In genomic region chr14:89303452-89304435, GRCh38 we compare ENCODE assay signal across 9 cellular contexts.
DNase-seq lines count a peak whose midpoint lies in the region; ATAC-seq and TF ChIP-seq lines count a peak whose summit lies in the region.
"Had no signal": no experiment of that assay in that cellular context is flagged by ENCODE, and none has a peak within 500 bp of the region (broad histone marks: within the 10 kb centered on the region; RNA-seq: fewer than 3 reads in every experiment).

No MANE protein-coding gene starts in this region.

- H4K20me1 ChIP-seq in GM23338 (replicated peaks; ENCODE audit: insufficient read depth), result no peaks in the 10 kb centered on the region; the same call in 1 of the 2 replicates
- H4K20me1 ChIP-seq in KMS-11 (ENCODE audit: insufficient read depth), result no peaks in the 10 kb centered on the region

- no peak overlapping the region for H3K23ac ChIP-seq in mesendoderm (ENCODE audit: low read length)

- no peak overlapping the region for H2BK5ac ChIP-seq in mesendoderm (ENCODE audit: low read length)

- no peaks in the 10 kb centered on the region for H3K27me3 ChIP-seq in GM23338 (ENCODE audit: insufficient read depth)
- H3K27me3 ChIP-seq in KMS-11 (ENCODE audit: insufficient read depth, low read depth), result no peaks in the 10 kb centered on the region
- no peaks in the 10 kb centered on the region for H3K27me3 ChIP-seq in SJSA1 (replicated peaks)
- H3K27me3 ChIP-seq in mesendoderm (ENCODE audit: insufficient read depth, low read length, poor library complexity), result no peaks in the 10 kb centered on the region
- H3K27me3 ChIP-seq in thyroid gland, result no peaks in the 10 kb centered on the region

- H4K5ac ChIP-seq in mesendoderm (ENCODE audit: low read length), result no peak overlapping the region

- TF ChIP-seq CTCF in GM23338 (conservative IDR thresholded peaks at IDR 0.05; ENCODE audit: low read depth in 2 of 2) (no peak), KMS-11 (conservative IDR thresholded peaks at IDR 0.05; ENCODE audit: low read depth, low read length) (no peak), thyroid gland (IDR thresholded peaks at IDR 0.05) (no peak)

- H3K27ac ChIP-seq in GM23338 (ENCODE audit: low read depth) (peak overlapping the region; percentile 71), KMS-11 (peak overlapping the region; percentile 81), SJSA1 (peak overlapping the region; percentile 90), mesendoderm (ENCODE audit: low read depth, low read length) (no peak overlapping the region), thyroid gland (peak overlapping the region; percentile 78 to 83 (median 83))
- H3K27ac ChIP-seq: 22Rv1 had no signal

- intact Hi-C loops in thyroid gland (cut with DNase I), result no loop called here

- peaks cover 63% of the 10 kb centered on the region for H3K4me1 ChIP-seq in GM23338 (ENCODE audit: insufficient read depth)
- peaks cover 34% of the 10 kb centered on the region for H3K4me1 ChIP-seq in KMS-11 (ENCODE audit: low read depth, poor library complexity, severe bottlenecking)
- H3K4me1 ChIP-seq in SJSA1 (replicated peaks), result peaks cover 43% of the 10 kb centered on the region
- peaks cover 7% of the 10 kb centered on the region for H3K4me1 ChIP-seq in mesendoderm (ENCODE audit: control insufficient read depth, low read depth, low read length)
- peaks cover 21 to 34% of the 10 kb centered on the region in 2 donors for H3K4me1 ChIP-seq in thyroid gland

- WGBS in mesendoderm (ENCODE audit: extremely low coverage, insufficient coverage, low lambda C conversion rate), result no CpG with 5 or more reads among the region's 14 CpGs
- WGBS in thyroid gland, 2 donors, result 23 to 24% methylated on average over 14 of the region's 14 CpGs

- H3K4ac ChIP-seq in mesendoderm (ENCODE audit: low read depth, low read length), result no peak overlapping the region

- peaks cover 65% of the 10 kb centered on the region for H3K36me3 Mint-ChIP-seq in GM23338 (ENCODE audit: low read depth)
- H3K36me3 Mint-ChIP-seq in effector memory CD8-positive, alpha-beta T cell (ENCODE audit: insufficient read depth), result peaks cover 10% of the 10 kb centered on the region

- H3K9me3 Mint-ChIP-seq in GM23338, result peaks cover 2% of the 10 kb centered on the region; the same call in 1 of the 3 replicates
- H3K9me3 Mint-ChIP-seq in effector memory CD8-positive, alpha-beta T cell, result no peaks in the 10 kb centered on the region

- H3K9ac ChIP-seq in KMS-11 (peak overlapping the region; percentile 47; the same call in 1 of the 2 replicates), mesendoderm (ENCODE audit: low read length) (no peak overlapping the region)

- H3K4me3 Mint-ChIP-seq in GM23338, result no peak overlapping the region
- H3K4me3 Mint-ChIP-seq in effector memory CD8-positive, alpha-beta T cell, result no peak overlapping the region

- H2BK15ac ChIP-seq in mesendoderm (replicated peaks; ENCODE audit: low read depth), result no peak overlapping the region

- no peak for TF ChIP-seq POLR2A in thyroid gland (IDR thresholded peaks at IDR 0.05)

- H3K79me2 ChIP-seq in GM23338 (replicated peaks; ENCODE audit: insufficient read depth) (peaks cover 98% of the 10 kb centered on the region), KMS-11 (ENCODE audit: insufficient read depth, low read depth) (no peaks in the 10 kb centered on the region), mesendoderm (ENCODE audit: control insufficient read depth, insufficient read depth, low read length) (peaks cover 12% of the 10 kb centered on the region)

- H3K4me1 Mint-ChIP-seq in GM23338, result peaks cover 72% of the 10 kb centered on the region
- H3K4me1 Mint-ChIP-seq in effector memory CD8-positive, alpha-beta T cell (ENCODE audit: low read depth in 2 of 2), result peaks cover 38 to 42% of the 10 kb centered on the region in 2 donors

- H3K4me2 ChIP-seq in GM23338 (peak overlapping the region; percentile 42; the same call in 1 of the 2 replicates), KMS-11 (peak overlapping the region; percentile 80), mesendoderm (ENCODE audit: low read length) (no peak overlapping the region)

- H3K36me3 ChIP-seq in GM23338 (ENCODE audit: insufficient read depth) (no peaks in the 10 kb centered on the region), KMS-11 (ENCODE audit: insufficient read depth) (no peaks in the 10 kb centered on the region), SJSA1 (no peaks in the 10 kb centered on the region), mesendoderm (ENCODE audit: control insufficient read depth, insufficient read depth, low read length) (no peaks in the 10 kb centered on the region), thyroid gland (no peaks in the 10 kb centered on the region)

- H3K4me3 ChIP-seq in GM23338 (no peak overlapping the region), KMS-11 (IDR thresholded peaks at IDR 0.05; ENCODE audit: insufficient read depth, low read depth, low read length) (no peak overlapping the region), SJSA1 (peak overlapping the region; percentile 13), mesendoderm (ENCODE audit: low read length) (no peak overlapping the region), thyroid gland (replicated peaks in 1 of 3) (peak overlapping the region in 1 of 3 donors; percentile 7)

- DNase-seq in DMS 273 (lab: John Stamatoyannopoulos, UW; ENCODE audit: unreplicated experiment), result peak; percentile 15
- no peak for DNase-seq in DMS 273 treated with DMSO at 0.1 percent for 48 hours (lab: John Stamatoyannopoulos, UW)
- no peak for DNase-seq in GM23338 (ENCODE audit: low spot score)
- DNase-seq in SJSA1 (ENCODE audit: low read depth in 1 of 2, low spot score in 2 of 2), result peak; percentile 60 to 67
- no peak for DNase-seq in effector memory CD8-positive, alpha-beta T cell
- DNase-seq in mesendoderm, result peak; percentile 80
- peak; percentile 52 to 63 for DNase-seq in thyroid gland

- H3K27ac Mint-ChIP-seq in GM23338, result peak overlapping the region; percentile 89
- H3K27ac Mint-ChIP-seq in effector memory CD8-positive, alpha-beta T cell, result peak overlapping the region; percentile 52 to 83

- no peak overlapping the region for H2BK120ac ChIP-seq in mesendoderm (ENCODE audit: low read depth, low read length)

- H3K18ac ChIP-seq in mesendoderm (ENCODE audit: low read length), result no peak overlapping the region

- no peak; the same call in 2 of the 3 replicates for ATAC-seq in GM23338
- peak; percentile 53 for ATAC-seq in effector memory CD8-positive, alpha-beta T cell (replicated peaks)

- H3F3A ChIP-seq in GM23338 (replicated peaks; ENCODE audit: low read depth), result 0 out of 2 replicates have a peak, but pooled peaks cover 3% of the 10 kb centered on the region

- peak overlapping the region; percentile 10 for H3K56ac ChIP-seq in mesendoderm (ENCODE audit: low read length)

- no peaks in the 10 kb centered on the region for H3K9me3 ChIP-seq in SJSA1 (replicated peaks)
- no peaks in the 10 kb centered on the region for H3K9me3 ChIP-seq in thyroid gland

- H4K8ac ChIP-seq in mesendoderm (ENCODE audit: low read depth, low read length), result no peak overlapping the region

- H3K27me3 Mint-ChIP-seq in GM23338 (ENCODE audit: insufficient read depth, low read depth, poor library complexity), result peaks cover 24% of the 10 kb centered on the region
- H3K27me3 Mint-ChIP-seq in effector memory CD8-positive, alpha-beta T cell, result no peaks in the 10 kb centered on the region

- H3K79me1 ChIP-seq in mesendoderm (ENCODE audit: low read length), result peaks cover 8% of the 10 kb centered on the region

- no peak overlapping the region for H2AK5ac ChIP-seq in mesendoderm (ENCODE audit: low read length)

- H2AFZ ChIP-seq in GM23338, result no peak overlapping the region
- H2AFZ ChIP-seq in KMS-11 (ENCODE audit: low read depth), result peak overlapping the region; percentile 60

- H3K9me2 ChIP-seq in GM23338 (ENCODE audit: insufficient read depth), result no peaks in the 10 kb centered on the region

TF ChIP-seq in GM23338, 12 proteins besides CTCF, POLR2A, EP300 and RAD21:
- TF ChIP-seq POLR2AphosphoS5 (IDR thresholded peaks at IDR 0.05; ENCODE audit: low read depth) (0 out of 2 replicates have a peak, but pooled peaks have one; percentile 16), EZH2 (IDR thresholded peaks at IDR 0.05; ENCODE audit: low read depth, unreplicated experiment) (no peak)

Comparison
In these comparisons a context has a peak if more than half of its experiments do, and no peak if none do; other contexts are left out.
1. DNase-seq: peak in DMS 273 (single experiment), SJSA1 (2 of 2), mesendoderm (single experiment) and thyroid gland (2 of 2); none in DMS 273 treated with DMSO at 0.1 percent for 48 hours (single experiment), GM23338 (single experiment) and effector memory CD8-positive, alpha-beta T cell (0 of 3).